Comparison of ENCODE assay signal across 11 cellular contexts in the genomic region with DNA sequence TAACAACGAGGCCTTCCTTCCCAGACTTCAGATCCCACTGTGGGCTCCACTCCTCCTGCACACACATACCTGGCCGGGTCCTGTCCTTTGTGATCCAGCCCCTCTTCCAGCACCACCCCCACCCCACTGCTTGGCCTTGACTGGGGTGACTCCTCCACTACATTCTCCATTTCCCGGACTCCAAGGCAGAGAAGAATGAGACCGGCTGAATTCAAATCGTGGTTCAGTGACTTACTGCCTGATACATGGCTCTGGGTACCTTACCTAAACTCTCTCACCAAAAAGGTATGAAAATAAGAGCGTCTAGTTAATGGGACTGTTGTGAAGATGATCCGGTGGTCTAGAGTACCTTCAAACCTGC. TPM values are rescaled to one million over a fixed set of nuclear protein-coding genes. Genes with fewer than 3 reads are reported as not detected.
DNase-seq lines count a peak whose midpoint lies in the region; ATAC-seq and TF ChIP-seq lines count a peak whose summit lies in the region.
"Had no signal": no experiment of that assay in that cellular context is flagged by ENCODE, and none has a peak within 500 bp of the region (broad histone marks: within the 10 kb centered on the region; RNA-seq: fewer than 3 reads in every experiment).

No MANE protein-coding gene starts in this region.

- no peak for ATAC-seq in activated T-cell treated with anti-CD3 and anti-CD28 coated beads, Interleukin-2, amount 50 U/mL, for 72 hours (replicated peaks in 1 of 2)
- ATAC-seq in HG03135 (IDR thresholded peaks at IDR 0.05; ENCODE audit: unreplicated experiment), result no peak
- ATAC-seq: HCT116 had no signal

- intact Hi-C loops in tibial artery (cut with DNase I; ENCODE audit: low total_unique reads) (no loop called here), posterior cingulate gyrus (cut with DNase I) (no loop called here)

- no peak for DNase-seq in activated T-cell treated with anti-CD3 and anti-CD28 coated beads, Interleukin-2, amount 50 U/mL, for 72 hours
- DNase-seq in activated T-cell treated with anti-CD3 and anti-CD28 coated beads, Interleukin-2, amount 50 U/mL, for 48 hours, result no peak
- DNase-seq in tibial artery (no peak), posterior cingulate gyrus (no peak), DMS79 (lab: John Stamatoyannopoulos, UW) (no peak)
- DNase-seq: activated CD8-positive, alpha-beta memory T cell treated with anti-CD3 and anti-CD28 coated beads for 24 hours; KBM-7 had no signal

- no peaks in the 10 kb centered on the region for H3K27me3 ChIP-seq in muscle layer of duodenum (ENCODE audit: low read depth, low read length)
- no peaks in the 10 kb centered on the region for H3K27me3 ChIP-seq in tibial artery

- peak overlapping the region; percentile 44 to 74 for H3K4me3 Mint-ChIP-seq in activated T-cell treated with anti-CD3 and anti-CD28 coated beads, Interleukin-2, amount 50 U/mL, for 72 hours
- peak overlapping the region; percentile 81 to 85 (median 84) for H3K4me3 Mint-ChIP-seq in brain

- H3K9me3 ChIP-seq in muscle layer of duodenum (ENCODE audit: control insufficient read depth in 1 of 2, low read length in 2 of 2) (no peaks in the 10 kb centered on the region), tibial artery (no peaks in the 10 kb centered on the region)

- peaks cover 42% of the 10 kb centered on the region for H3K4me1 Mint-ChIP-seq in activated T-cell treated with anti-CD3 and anti-CD28 coated beads, Interleukin-2, amount 50 U/mL, for 72 hours (ENCODE audit: low read depth)
- H3K4me1 Mint-ChIP-seq in brain, result peaks cover 36% of the 10 kb centered on the region

- no peaks in the 10 kb centered on the region for H3K36me3 Mint-ChIP-seq in activated T-cell treated with anti-CD3 and anti-CD28 coated beads, Interleukin-2, amount 50 U/mL, for 72 hours (ENCODE audit: insufficient read depth in 2 of 2)
- H3K36me3 Mint-ChIP-seq in brain, result no peaks in the 10 kb centered on the region

- H3K27ac ChIP-seq in muscle layer of duodenum (ENCODE audit: low read length) (peak overlapping the region; percentile 92), tibial artery (peak overlapping the region; percentile 99 to 100)

- H3K36me3 ChIP-seq in muscle layer of duodenum (ENCODE audit: control insufficient read depth in 1 of 2, insufficient read depth in 2 of 2, low read length in 2 of 2), result no peaks in the 10 kb centered on the region
- no peaks in the 10 kb centered on the region for H3K36me3 ChIP-seq in tibial artery

- no peaks in the 10 kb centered on the region for H3K27me3 Mint-ChIP-seq in activated T-cell treated with anti-CD3 and anti-CD28 coated beads, Interleukin-2, amount 50 U/mL, for 72 hours (ENCODE audit: low read depth)
- H3K27me3 Mint-ChIP-seq in brain, result peaks cover 32% of the 10 kb centered on the region

- H3K4me3 ChIP-seq in muscle layer of duodenum (ENCODE audit: low read depth in 1 of 2, low read length in 2 of 2) (peak overlapping the region in 1 of 2 donors; percentile 65), tibial artery (peak overlapping the region in 1 of 2 donors; percentile 89)

- H3K4me1 ChIP-seq in muscle layer of duodenum (ENCODE audit: control insufficient read depth in 1 of 2, insufficient read depth in 2 of 2, low read length in 2 of 2) (peaks cover 14 to 42% of the 10 kb centered on the region in 2 donors), tibial artery (peaks cover 5 to 65% (median 36%) of the 10 kb centered on the region in 4 donors)

- TF ChIP-seq CTCF in brain (conservative IDR thresholded peaks at IDR 0.05), result no peak
- no peak for TF ChIP-seq CTCF in tibial artery (IDR thresholded peaks at IDR 0.05)

- H3K27ac Mint-ChIP-seq in activated T-cell treated with anti-CD3 and anti-CD28 coated beads, Interleukin-2, amount 50 U/mL, for 72 hours, result no peak overlapping the region
- H3K27ac Mint-ChIP-seq in brain, result peak overlapping the region; percentile 72 to 92 (median 82)

- no peaks in the 10 kb centered on the region for H3K9me3 Mint-ChIP-seq in activated T-cell treated with anti-CD3 and anti-CD28 coated beads, Interleukin-2, amount 50 U/mL, for 72 hours
- H3K9me3 Mint-ChIP-seq in brain, result peaks cover 0 to 7% (median 0%) of the 10 kb centered on the region in 5 experiments

RNA-seq across cellular contexts. Expression of a gene that starts 1.7 kb away (rescaled TPM):
- 1 to 10 TPM; 2.5 to 3.0 TPM for total RNA-seq in activated T-cell treated with anti-CD3 and anti-CD28 coated beads, Interleukin-2, amount 50 U/mL, for 72 hours
- polyA plus RNA-seq in brain (ENCODE audit: insufficient read depth, low read depth, low replicate concordance), result 2.2 TPM

RNA-seq across cellular contexts. Expression of a gene that starts 3.7 kb away (rescaled TPM):
- 100 to 1,000 TPM in 1 of 2 donors, 10 to 100 TPM in 1; 98.0 to 113 TPM for total RNA-seq in activated T-cell treated with anti-CD3 and anti-CD28 coated beads, Interleukin-2, amount 50 U/mL, for 72 hours
- 192 TPM for polyA plus RNA-seq in brain (ENCODE audit: insufficient read depth, low read depth, low replicate concordance)

RNA-seq across cellular contexts. Expression of a gene that starts 46.3 kb away (rescaled TPM):
- total RNA-seq in activated T-cell treated with anti-CD3 and anti-CD28 coated beads, Interleukin-2, amount 50 U/mL, for 72 hours, result 10 to 100 TPM; 72.9 TPM
- 130 TPM for polyA plus RNA-seq in brain (ENCODE audit: insufficient read depth, low read depth, low replicate concordance)
